20 cellular contexts compared by ENCODE assay signal in the genomic region with DNA sequence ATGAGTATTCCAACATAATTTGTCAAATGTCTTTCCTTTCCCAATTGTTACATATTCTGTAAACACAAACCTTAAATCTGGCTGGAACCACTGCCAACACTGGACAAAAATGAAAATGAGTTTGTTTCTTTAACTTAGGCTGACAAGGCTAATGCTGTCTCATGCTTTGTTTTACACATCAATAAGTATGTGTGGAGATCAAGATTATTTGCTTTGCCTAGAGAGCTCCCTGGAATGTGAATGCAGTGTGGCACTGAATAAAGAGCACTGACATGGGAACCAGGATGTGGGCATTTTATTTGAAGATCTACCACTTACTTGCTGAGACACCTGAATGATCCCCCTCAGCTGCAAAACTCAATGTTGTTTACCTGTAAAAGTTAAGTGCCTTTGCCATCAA.
A peak's percentile ranks its signal among the peaks of the same experiment; 100 is the strongest.
DNase-seq lines count a peak whose midpoint lies in the region; ATAC-seq and TF ChIP-seq lines count a peak whose summit lies in the region.
"Had no signal": no experiment of that assay in that cellular context is flagged by ENCODE, and none has a peak within 500 bp of the region (broad histone marks: within the 10 kb centered on the region; RNA-seq: fewer than 3 reads in every experiment).

No MANE protein-coding gene starts in this region.

- H3K9me3 ChIP-seq in DND-41 (ENCODE audit: insufficient read depth, low read length, severe bottlenecking) = no peaks in the 10 kb centered on the region
- H3K9me3 ChIP-seq in MG63 = no peaks in the 10 kb centered on the region
- H3K9me3 ChIP-seq in fibroblast of lung (ENCODE audit: control insufficient read depth, insufficient read depth, low read depth, low read length) = no peaks in the 10 kb centered on the region
- H3K9me3 ChIP-seq in MM.1S (replicated peaks; ENCODE audit: insufficient read depth, low read length) = no peaks in the 10 kb centered on the region
- H3K9me3 ChIP-seq in spleen = no peaks in the 10 kb centered on the region
- H3K9me3 ChIP-seq: ovary, tibial artery had no signal

- H3K27ac ChIP-seq in DND-41 (ENCODE audit: low read length) = 0 out of 2 replicates have a peak overlapping the region, but pooled peaks have one; percentile 21
- H3K27ac ChIP-seq in fibroblast of lung (ENCODE audit: insufficient read depth, low read length) = no peak overlapping the region
- no peak overlapping the region for H3K27ac ChIP-seq in MM.1S (ENCODE audit: low read length)
- no peak overlapping the region for H3K27ac ChIP-seq in spleen
- H3K27ac ChIP-seq: C4-2B, ovary, skin epidermis, tibial artery had no signal

- peaks cover 7% of the 10 kb centered on the region for H3K36me3 Mint-ChIP-seq in progenitor cell of endocrine pancreas (ENCODE audit: insufficient read depth)
- H3K36me3 Mint-ChIP-seq: IgD-negative memory B cell had no signal

- peak overlapping the region; percentile 42 for H3K27ac Mint-ChIP-seq in progenitor cell of endocrine pancreas
- H3K27ac Mint-ChIP-seq: IgD-negative memory B cell; stimulated activated effector memory CD8-positive, alpha-beta T cell treated with anti-CD3 and anti-CD28 coated beads, Interleukin-12 subunit alpha, Interleukin-12 subunit beta, amount 100 ng/mL, for 72 hours had no signal

- TF ChIP-seq CTCF in DND-41 (IDR thresholded peaks at IDR 0.05; ENCODE audit: borderline replicate concordance, extremely low read depth, low read length, poor library complexity, severe bottlenecking) (no peak), fibroblast of lung (conservative IDR thresholded peaks at IDR 0.05 in 1 of 2, IDR thresholded peaks at IDR 0.05 in 1 of 2; ENCODE audit: low read depth in 1 of 2, low read length in 2 of 2) (no peak), progenitor cell of endocrine pancreas (IDR thresholded peaks at IDR 0.05; ENCODE audit: unreplicated experiment) (no peak), MM.1S (IDR thresholded peaks at IDR 0.05; ENCODE audit: low read length) (no peak), spleen (IDR thresholded peaks at IDR 0.05 in 8 of 11, conservative IDR thresholded peaks at IDR 0.05 in 3 of 11) (no peak)

- H3K4me2 ChIP-seq in DND-41 (ENCODE audit: insufficient read depth, low read length) = no peak overlapping the region
- no peak overlapping the region for H3K4me2 ChIP-seq in fibroblast of lung (ENCODE audit: extremely low read depth, insufficient read depth, low read length)
- no peak overlapping the region for H3K4me2 ChIP-seq in MM.1S (ENCODE audit: low read depth, low read length)

- TF ChIP-seq POLR2A in spleen (IDR thresholded peaks at IDR 0.05) = no peak

- H3K4me3 Mint-ChIP-seq in progenitor cell of endocrine pancreas (ENCODE audit: low read depth) = no peak overlapping the region
- H3K4me3 Mint-ChIP-seq: IgD-negative memory B cell; stimulated activated effector memory CD8-positive, alpha-beta T cell treated with anti-CD3 and anti-CD28 coated beads, Interleukin-12 subunit alpha, Interleukin-12 subunit beta, amount 100 ng/mL, for 72 hours had no signal

- no peak overlapping the region for H2AFZ ChIP-seq in DND-41 (ENCODE audit: low read depth, low read length)
- H2AFZ ChIP-seq in fibroblast of lung (ENCODE audit: low read length) = no peak overlapping the region
- H2AFZ ChIP-seq in MM.1S (ENCODE audit: low read length) = no peak overlapping the region

- H3K4me1 Mint-ChIP-seq in progenitor cell of endocrine pancreas (ENCODE audit: low read depth) = peaks cover 16% of the 10 kb centered on the region
- H3K4me1 Mint-ChIP-seq: IgD-negative memory B cell had no signal

- H3K79me2 ChIP-seq in DND-41 (ENCODE audit: insufficient read depth, low read length) = no peaks in the 10 kb centered on the region
- H3K79me2 ChIP-seq in fibroblast of lung (ENCODE audit: control insufficient read depth, insufficient read depth, low read length) = no peaks in the 10 kb centered on the region
- H3K79me2 ChIP-seq in MM.1S (ENCODE audit: low read length) = no peaks in the 10 kb centered on the region

- H3K9me3 Mint-ChIP-seq in progenitor cell of endocrine pancreas (ENCODE audit: low read depth) = no peaks in the 10 kb centered on the region
- H3K9me3 Mint-ChIP-seq: stimulated activated effector memory CD8-positive, alpha-beta T cell treated with anti-CD3 and anti-CD28 coated beads, Interleukin-12 subunit alpha, Interleukin-12 subunit beta, amount 100 ng/mL, for 72 hours had no signal

- H3K9ac ChIP-seq in DND-41 (ENCODE audit: low read depth, low read length) = no peak overlapping the region
- no peak overlapping the region for H3K9ac ChIP-seq in fibroblast of lung (ENCODE audit: insufficient read depth, low read length)
- H3K9ac ChIP-seq in MM.1S (ENCODE audit: low read length) = no peak overlapping the region

- no peak for DNase-seq in DND-41
- DNase-seq in MG63 = peak; percentile 19
- DNase-seq in fibroblast of lung (ENCODE audit: low read depth in 2 of 2) = peak; percentile 49 to 76
- no peak for DNase-seq in progenitor cell of endocrine pancreas (ENCODE audit: low spot score, unreplicated experiment)
- DNase-seq in MM.1S = no peak
- DNase-seq in spleen = no peak
- DNase-seq in HT-29 (ENCODE audit: low spot score) = no peak
- DNase-seq: activated CD4-positive, CD25-positive, alpha-beta regulatory T cell treated with anti-CD3 and anti-CD28 coated beads, Interleukin-2, amount 50 U/mL, for 72 hours; activated CD8-positive, alpha-beta memory T cell treated with anti-CD3 and anti-CD28 coated beads, Interleukin-2, amount 50 U/mL, for 4 hours; activated naive CD4-positive, alpha-beta T cell; dorsolateral prefrontal cortex; kidney; NCI-H1048; NK-92 treated with Interleukin-12 subunit alpha and Interleukin-12 subunit beta, amount 100 ng/mL, for 24 hours; ovary; tibial artery had no signal

- no peaks in the 10 kb centered on the region for H3F3A ChIP-seq in MM.1S (ENCODE audit: insufficient read depth, low read length)

- no peaks in the 10 kb centered on the region for H3K9me2 ChIP-seq in MM.1S (replicated peaks; ENCODE audit: insufficient read depth, low read length)

- H3K36me3 ChIP-seq in DND-41 (ENCODE audit: insufficient read depth, low read length) (peaks cover 25% of the 10 kb centered on the region), MG63 (no peaks in the 10 kb centered on the region), fibroblast of lung (ENCODE audit: control insufficient read depth, insufficient read depth, low read length) (no peaks in the 10 kb centered on the region), MM.1S (replicated peaks; ENCODE audit: insufficient read depth, low read length) (no peaks in the 10 kb centered on the region), spleen (peaks cover 0 to 90% (median 26%) of the 10 kb centered on the region in 6 donors)
- H3K36me3 ChIP-seq: ovary had no signal

- intact Hi-C loops in spleen (cut with DNase I; ENCODE audit: low total_unique reads) = no loop called here

- H3K4me3 ChIP-seq in DND-41 (ENCODE audit: low read depth in 1 of 2, low read length in 2 of 2) = no peak overlapping the region
- no peak overlapping the region for H3K4me3 ChIP-seq in MG63
- no peak overlapping the region for H3K4me3 ChIP-seq in fibroblast of lung (replicated peaks in 1 of 4; ENCODE audit: control extremely low read depth in 1 of 4, insufficient read depth in 1 of 4, low read depth in 3 of 4, low read length in 4 of 4)
- no peak overlapping the region for H3K4me3 ChIP-seq in MM.1S (ENCODE audit: low read length)
- no peak overlapping the region for H3K4me3 ChIP-seq in spleen
- H3K4me3 ChIP-seq: dorsolateral prefrontal cortex, ovary, skin epidermis, tibial artery had no signal

- peak; percentile 45; the same call in 1 of the 3 replicates for ATAC-seq in DND-41 (ENCODE audit: insufficient read depth, low read depth)
- ATAC-seq: stimulated activated effector memory CD8-positive, alpha-beta T cell treated with anti-CD3 and anti-CD28 coated beads, Interleukin-12 subunit alpha, Interleukin-12 subunit beta, amount 100 ng/mL, for 72 hours had no signal

- H3K4me1 ChIP-seq in DND-41 (ENCODE audit: insufficient read depth, low read length) (no peaks in the 10 kb centered on the region), fibroblast of lung (ENCODE audit: control insufficient read depth, extremely low read depth, insufficient read depth, low read length) (no peaks in the 10 kb centered on the region), MM.1S (ENCODE audit: low read length) (no peaks in the 10 kb centered on the region), spleen (no peaks in the 10 kb centered on the region)
- H3K4me1 ChIP-seq: tibial artery had no signal

- H3K27me3 ChIP-seq in DND-41 (ENCODE audit: insufficient read depth, low read length, poor library complexity) (no peaks in the 10 kb centered on the region), MG63 (no peaks in the 10 kb centered on the region), fibroblast of lung (ENCODE audit: control insufficient read depth, insufficient read depth, low read length) (no peaks in the 10 kb centered on the region), MM.1S (replicated peaks; ENCODE audit: insufficient read depth, low read length) (no peaks in the 10 kb centered on the region), spleen (replicated peaks in 1 of 7) (no peaks in the 10 kb centered on the region)
- H3K27me3 ChIP-seq: dorsolateral prefrontal cortex, ovary, tibial artery had no signal

- H3K27me3 Mint-ChIP-seq in progenitor cell of endocrine pancreas = no peaks in the 10 kb centered on the region
- H3K27me3 Mint-ChIP-seq: IgD-negative memory B cell had no signal

- H4K20me1 ChIP-seq in DND-41 (ENCODE audit: insufficient read depth, low read length) (no peaks in the 10 kb centered on the region), fibroblast of lung (ENCODE audit: control insufficient read depth, extremely low read depth, insufficient read depth, low read length) (no peaks in the 10 kb centered on the region), MM.1S (ENCODE audit: insufficient read depth, low read length) (no peaks in the 10 kb centered on the region)

Comparison
In these comparisons a context has a peak if more than half of its experiments do, and no peak if none do; other contexts are left out.
1. DNase-seq: peak in MG63 (single experiment) and fibroblast of lung (2 of 2); none in DND-41 (single experiment), progenitor cell of endocrine pancreas (single experiment), MM.1S (single experiment), spleen (single experiment) and HT-29 (single experiment).